1 cellular context compared by ENCODE assay signal in genomic region chr4:119682080-119682479, GRCh38.
TF ChIP-seq lines count a peak whose summit lies in the region.

No MANE protein-coding gene starts in this region.

TF ChIP-seq in HEK293, 187 proteins besides CTCF, POLR2A, EP300 and RAD21 (continued from another document):
- TF ChIP-seq ZNF112 (tag by site-specific recombination; IDR thresholded peaks at IDR 0.05) (peak; percentile 50; the same call in 1 of the 2 replicates), ZNF580 (tag by site-specific recombination; IDR thresholded peaks at IDR 0.05) (no peak), ZNF629 (tag by site-specific recombination; IDR thresholded peaks at IDR 0.05) (0 out of 2 replicates have a peak, but pooled peaks have one; percentile 31), PRDM6 (tag by site-specific recombination; IDR thresholded peaks at IDR 0.05) (0 out of 2 replicates have a peak, but pooled peaks have one; percentile 11), OSR2 (tag by site-specific recombination; IDR thresholded peaks at IDR 0.05) (peak; percentile 39; the same call in 1 of the 2 replicates), WT1 (tag by site-specific recombination; IDR thresholded peaks at IDR 0.05) (peak; percentile 76), ZNF335 (tag by site-specific recombination; conservative IDR thresholded peaks at IDR 0.05) (0 out of 2 replicates have a peak, but pooled peaks have one; percentile 28), ZBTB1 (tag by site-specific recombination; IDR thresholded peaks at IDR 0.05) (no peak), ZNF518A (tag by site-specific recombination; conservative IDR thresholded peaks at IDR 0.05; ENCODE audit: low read depth) (no peak)
